ENCODE assay signal across 23 cellular contexts in the genomic region with DNA sequence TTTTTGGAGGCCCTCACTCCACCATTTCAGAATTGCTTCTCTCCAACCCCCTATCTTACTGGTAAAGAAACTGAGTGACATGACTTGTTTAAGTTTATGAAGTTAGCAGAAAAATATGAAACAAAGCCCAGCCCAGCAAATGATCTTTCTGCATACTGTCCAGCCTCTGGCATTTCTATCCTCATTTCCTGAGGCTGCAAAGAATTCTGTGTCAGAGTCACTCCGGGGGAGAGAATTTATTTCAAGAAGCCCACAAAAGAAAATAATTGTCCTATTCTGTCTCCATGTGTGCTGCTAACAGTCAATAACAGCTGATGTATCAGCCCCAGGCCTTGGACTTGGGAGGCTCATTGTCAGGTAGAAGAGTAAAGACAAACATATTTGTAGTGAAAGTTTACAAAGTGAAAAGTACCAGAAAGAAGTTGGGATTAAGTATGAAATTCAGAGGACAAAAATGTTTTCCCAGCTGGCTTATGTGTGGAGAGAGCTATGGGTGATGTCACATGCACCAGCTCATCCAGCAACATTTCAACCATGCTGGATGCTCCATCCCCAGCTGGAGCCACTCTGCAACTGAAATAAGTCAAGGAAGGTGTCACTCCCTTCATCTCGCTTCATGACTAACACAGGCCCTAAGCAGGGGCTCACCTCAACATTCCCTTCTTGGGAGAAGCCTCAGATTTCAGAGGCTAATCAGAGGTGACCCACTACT. TPM values are rescaled to one million over a fixed set of nuclear protein-coding genes. Genes with fewer than 3 reads are reported as not detected.
DNase-seq lines count a peak whose midpoint lies in the region; ATAC-seq and TF ChIP-seq lines count a peak whose summit lies in the region.
"Had no signal": no experiment of that assay in that cellular context is flagged by ENCODE, and none has a peak within 500 bp of the region (broad histone marks: within the 10 kb centered on the region; RNA-seq: fewer than 3 reads in every experiment).

No MANE protein-coding gene starts in this region.

- POLR2A ChIA-PET in activated CD4-positive, alpha-beta T cell treated with anti-CD3 and anti-CD28 coated beads, Interleukin-2, amount 10 ng/mL, durations not matched to agents 7 days and 5 days (lab: Charles Lee) = no interaction called here
- POLR2A ChIA-PET in PC-3 (lab: Charles Lee; ENCODE audit: unreplicated experiment) = no interaction called here

- H3K27ac ChIP-seq in sigmoid colon = no peak overlapping the region
- no peak overlapping the region for H3K27ac ChIP-seq in PC-3 (ENCODE audit: low read length)
- H3K27ac ChIP-seq: heart left ventricle, RWPE1, thyroid gland had no signal

- no peak overlapping the region for H3K4me3 ChIP-seq in sigmoid colon
- no peak overlapping the region for H3K4me3 ChIP-seq in PC-3 (ENCODE audit: low read length)
- H3K4me3 ChIP-seq: GM12878, heart left ventricle, thyroid gland had no signal

- no peak overlapping the region for H3K4me3 Mint-ChIP-seq in activated CD4-positive, alpha-beta T cell treated with anti-CD3 and anti-CD28 coated beads, Interleukin-2, amount 10 ng/mL, durations not matched to agents 7 days and 5 days
- H3K4me3 Mint-ChIP-seq in osteocyte (ENCODE audit: unreplicated experiment) = no peak overlapping the region
- H3K4me3 Mint-ChIP-seq: activated CD4-positive, alpha-beta memory T cell treated with anti-CD3 and anti-CD28 coated beads for 36 hours; activated T-helper 1 cell treated with anti-CD3 and anti-CD28 coated beads, Interleukin-12 subunit alpha, Interleukin-12 subunit beta, Interleukin-2, Interleukin-4 antibody, amounts not matched to agents 30 ng/mL and 10 ng/mL and 1 ng/mL, durations not matched to agents 14 hours and 24 hours and 36 hours; memory B cell; neural crest cell; stimulated activated effector memory CD8-positive, alpha-beta T cell treated with anti-CD3 and anti-CD28 coated beads, Interleukin-12 subunit alpha, Interleukin-12 subunit beta, amount 100 ng/mL, for 72 hours had no signal

- ATAC-seq in HG03175 (IDR thresholded peaks at IDR 0.05; ENCODE audit: unreplicated experiment) (no peak), PC-3 (no peak)
- ATAC-seq: GM12878; heart left ventricle; stimulated activated effector memory CD8-positive, alpha-beta T cell treated with anti-CD3 and anti-CD28 coated beads, Interleukin-12 subunit alpha, Interleukin-12 subunit beta, amount 100 ng/mL, for 72 hours had no signal

- DNase-seq in activated CD4-positive, alpha-beta T cell treated with anti-CD3 and anti-CD28 coated beads, Interleukin-2, amount 10 ng/mL, durations not matched to agents 7 days and 5 days = no peak
- no peak for DNase-seq in activated CD4-positive, alpha-beta T cell treated with anti-CD3 and anti-CD28 coated beads for 4 hours
- DNase-seq in LHCN-M2 (ENCODE audit: low read depth) = peak; percentile 48
- DNase-seq in dedifferentiated amniotic fluid mesenchymal stem cell (ENCODE audit: extremely low spot score) = peak; percentile 73
- DNase-seq in osteocyte (ENCODE audit: extremely low spot score, unreplicated experiment) = no peak
- DNase-seq in sigmoid colon = no peak
- no peak for DNase-seq in PC-3
- DNase-seq: 8988T; activated CD4-positive, alpha-beta memory T cell treated with anti-CD3 and anti-CD28 coated beads for 36 hours; Caco-2; cortex of kidney; erythroblast; heart left ventricle; NCI-H1436 treated with DMSO at 0.1 percent for 48 hours; NCI-H2171 treated with DMSO at 0.1 percent for 48 hours; thyroid gland had no signal

- H3K27me3 Mint-ChIP-seq in activated CD4-positive, alpha-beta T cell treated with anti-CD3 and anti-CD28 coated beads, Interleukin-2, amount 10 ng/mL, durations not matched to agents 7 days and 5 days = no peaks in the 10 kb centered on the region
- peaks cover 7% of the 10 kb centered on the region for H3K27me3 Mint-ChIP-seq in osteocyte (ENCODE audit: unreplicated experiment)
- H3K27me3 Mint-ChIP-seq: activated CD4-positive, alpha-beta memory T cell treated with anti-CD3 and anti-CD28 coated beads for 36 hours; memory B cell had no signal

- H3K9me3 ChIP-seq in sigmoid colon (peaks cover 0 to 4% (median 2%) of the 10 kb centered on the region in 4 donors), PC-3 (ENCODE audit: low read length) (no peaks in the 10 kb centered on the region)
- H3K9me3 ChIP-seq: thyroid gland had no signal

- peak overlapping the region; percentile 9 for H3K27ac Mint-ChIP-seq in activated CD4-positive, alpha-beta T cell treated with anti-CD3 and anti-CD28 coated beads, Interleukin-2, amount 10 ng/mL, durations not matched to agents 7 days and 5 days
- H3K27ac Mint-ChIP-seq in osteocyte (ENCODE audit: unreplicated experiment) = peak overlapping the region; percentile 60
- H3K27ac Mint-ChIP-seq: activated T-helper 1 cell treated with anti-CD3 and anti-CD28 coated beads, Interleukin-12 subunit alpha, Interleukin-12 subunit beta, Interleukin-2, Interleukin-4 antibody, amounts not matched to agents 30 ng/mL and 10 ng/mL and 1 ng/mL, durations not matched to agents 14 hours and 24 hours and 36 hours; memory B cell; stimulated activated effector memory CD8-positive, alpha-beta T cell treated with anti-CD3 and anti-CD28 coated beads, Interleukin-12 subunit alpha, Interleukin-12 subunit beta, amount 100 ng/mL, for 72 hours had no signal

- BruUV-seq in PC-3 (replicated peaks; lab: Mats Ljungman, UMichigan) = no TSS peak

- no peaks in the 10 kb centered on the region for H3K79me2 ChIP-seq in PC-3 (ENCODE audit: low read length)

- H4K20me1 ChIP-seq in PC-3 (ENCODE audit: low read length) = no peaks in the 10 kb centered on the region

- peaks cover 84% of the 10 kb centered on the region for H3K36me3 Mint-ChIP-seq in activated CD4-positive, alpha-beta T cell treated with anti-CD3 and anti-CD28 coated beads, Interleukin-2, amount 10 ng/mL, durations not matched to agents 7 days and 5 days (ENCODE audit: low read depth)
- no peaks in the 10 kb centered on the region for H3K36me3 Mint-ChIP-seq in osteocyte (ENCODE audit: unreplicated experiment)

- no peak overlapping the region for H3K9ac ChIP-seq in PC-3 (ENCODE audit: low read length)

- H2AFZ ChIP-seq in PC-3 (ENCODE audit: low read length) = no peak overlapping the region

- CTCF ChIA-PET in activated CD4-positive, alpha-beta T cell treated with anti-CD3 and anti-CD28 coated beads, Interleukin-2, amount 10 ng/mL, durations not matched to agents 7 days and 5 days (lab: Charles Lee) = interaction anchor here (0.7 to 2.5 kb wide), 5 partner anchors 9 to 88 kb away, joined by 3 to 10 read pairs (median 4); no protein-coding TSS in a partner anchor
- CTCF ChIA-PET in PC-3 (lab: Charles Lee) = no interaction called here

- no peak for TF ChIP-seq EP300 in sigmoid colon (IDR thresholded peaks at IDR 0.05)

- no peaks in the 10 kb centered on the region for H3F3A ChIP-seq in PC-3 (ENCODE audit: low read length, unreplicated experiment)

- no peak overlapping the region for H3K4me2 ChIP-seq in PC-3 (ENCODE audit: low read length)

- H3K4me1 Mint-ChIP-seq in activated CD4-positive, alpha-beta T cell treated with anti-CD3 and anti-CD28 coated beads, Interleukin-2, amount 10 ng/mL, durations not matched to agents 7 days and 5 days = peaks cover 61% of the 10 kb centered on the region
- H3K4me1 Mint-ChIP-seq in osteocyte (ENCODE audit: unreplicated experiment) = peaks cover 25% of the 10 kb centered on the region

- H3K9me2 ChIP-seq in PC-3 (replicated peaks; ENCODE audit: low read length) = no peaks in the 10 kb centered on the region

- TF ChIP-seq CTCF in osteocyte (IDR thresholded peaks at IDR 0.05) = no peak
- no peak for TF ChIP-seq CTCF in sigmoid colon (IDR thresholded peaks at IDR 0.05)
- no peak for TF ChIP-seq CTCF in PC-3 (conservative IDR thresholded peaks at IDR 0.05; ENCODE audit: low read depth, low read length)

- WGBS in sigmoid colon, 2 donors = 89 to 97% methylated on average over 2 of the region's 2 CpGs

- intact Hi-C loops in sigmoid colon (cut with DNase I) (no loop called here), PC-3 (cut with micrococcal nuclease) (no loop called here)

- H3K36me3 ChIP-seq in sigmoid colon = no peaks in the 10 kb centered on the region
- H3K36me3 ChIP-seq in PC-3 (ENCODE audit: low read depth, low read length) = no peaks in the 10 kb centered on the region
- H3K36me3 ChIP-seq: heart left ventricle, thyroid gland had no signal

- no peak for TF ChIP-seq POLR2A in sigmoid colon (IDR thresholded peaks at IDR 0.05)

- no peaks in the 10 kb centered on the region for H3K27me3 ChIP-seq in sigmoid colon
- 0 out of 2 replicates have a peak, but pooled peaks cover 3% of the 10 kb centered on the region for H3K27me3 ChIP-seq in PC-3 (ENCODE audit: low read length)
- H3K27me3 ChIP-seq: heart left ventricle, thyroid gland had no signal

- H3K9me3 Mint-ChIP-seq in activated CD4-positive, alpha-beta T cell treated with anti-CD3 and anti-CD28 coated beads, Interleukin-2, amount 10 ng/mL, durations not matched to agents 7 days and 5 days = peaks cover 23% of the 10 kb centered on the region
- peaks cover 5% of the 10 kb centered on the region for H3K9me3 Mint-ChIP-seq in osteocyte (ENCODE audit: unreplicated experiment)

- H3K4me1 ChIP-seq in sigmoid colon = no peaks in the 10 kb centered on the region
- H3K4me1 ChIP-seq in PC-3 (ENCODE audit: insufficient read depth, low read length) = no peaks in the 10 kb centered on the region
- H3K4me1 ChIP-seq: Caco-2, thyroid gland had no signal

RNA-seq across cellular contexts. Expression of a gene that starts 42.3 kb away (rescaled TPM):
- total RNA-seq in activated CD4-positive, alpha-beta T cell treated with anti-CD3 and anti-CD28 coated beads, Interleukin-2, amount 10 ng/mL, durations not matched to agents 7 days and 5 days = 10 to 100 TPM; 70.2 to 74.6 TPM
- total RNA-seq in LHCN-M2 (2014; rRNA removed) (9.7 and 14.8 TPM in 2 replicates), osteocyte (0.21 and 0.99 TPM in 2 replicates), sigmoid colon (1 to 10 TPM in 1 of 4 donors, under 1 TPM in 3; 0.16 to 3.6 (median 0.65) TPM), PC-3 (2014; rRNA removed) (2.0 and 4.0 TPM in 2 replicates)
- polyA plus RNA-seq in LHCN-M2 (2012) = 1.1 TPM
- 10 to 100 TPM; 16.8 to 46.4 (median 25.4) TPM for polyA plus RNA-seq in sigmoid colon

Comparison
In these comparisons a context has a peak if more than half of its experiments do, and no peak if none do; other contexts are left out.
1. DNase-seq: peak in LHCN-M2 (single experiment) and dedifferentiated amniotic fluid mesenchymal stem cell (single experiment); none in activated CD4-positive, alpha-beta T cell treated with anti-CD3 and anti-CD28 coated beads, Interleukin-2, amount 10 ng/mL, durations not matched to agents 7 days and 5 days (single experiment), activated CD4-positive, alpha-beta T cell treated with anti-CD3 and anti-CD28 coated beads for 4 hours (0 of 2), osteocyte (single experiment), sigmoid colon (single experiment) and PC-3 (single experiment).